22 cellular contexts compared by ENCODE assay signal in the genomic region with DNA sequence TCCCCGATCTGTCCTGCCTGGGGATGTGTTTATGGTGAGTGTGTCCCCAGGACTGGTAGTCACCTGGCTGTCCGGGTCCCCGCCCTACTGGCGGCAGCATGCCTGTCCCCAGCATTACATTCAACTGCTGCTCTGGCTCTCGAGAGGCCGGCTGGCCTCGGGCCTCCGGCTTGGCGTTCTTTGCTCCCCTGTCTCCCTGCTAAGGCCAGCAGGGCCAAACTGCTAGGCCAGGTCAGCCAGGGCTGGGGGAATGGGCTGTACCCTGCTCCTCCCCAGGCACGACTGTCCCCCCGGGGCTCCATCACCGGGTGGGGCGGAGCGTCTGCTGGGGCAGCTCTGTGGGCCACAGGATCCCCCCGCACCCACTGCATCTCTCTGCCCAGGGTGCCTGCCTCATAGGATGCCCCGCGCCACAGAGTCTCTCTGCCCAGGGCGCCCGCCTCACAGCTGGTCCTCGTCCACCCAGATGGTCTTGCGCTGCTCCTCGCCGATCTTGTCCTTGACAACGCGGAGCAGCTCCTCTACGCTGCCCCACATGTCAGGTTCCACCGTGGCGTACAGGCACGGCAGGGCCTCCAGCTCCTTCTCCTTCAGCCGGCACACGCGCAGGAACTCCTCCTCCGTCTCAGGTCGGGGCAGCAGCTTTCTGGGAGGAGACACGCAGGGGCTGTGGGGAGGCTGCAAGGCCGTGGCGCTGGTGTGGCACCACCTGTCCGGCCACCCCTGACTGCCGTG.
DNase-seq lines count a peak whose midpoint lies in the region; ATAC-seq, FAIRE-seq and TF ChIP-seq lines count a peak whose summit lies in the region.
"Had no signal": no experiment of that assay in that cellular context is flagged by ENCODE, and none has a peak within 500 bp of the region (broad histone marks: within the 10 kb centered on the region; RNA-seq: fewer than 3 reads in every experiment).

No MANE protein-coding gene starts in this region.

- H3K27ac Mint-ChIP-seq in naive thymus-derived CD4-positive, alpha-beta T cell, result peak overlapping the region in 2 of 9 donors; percentile 43 to 52
- H3K27ac Mint-ChIP-seq: GM23338 had no signal

- H3K9me3 ChIP-seq in Panc1 (ENCODE audit: control insufficient read depth, insufficient read depth, low read depth, low read length) (no peaks in the 10 kb centered on the region), kidney (ENCODE audit: control insufficient read depth in 1 of 2, low read length in 2 of 2) (peaks cover 0 to 6% of the 10 kb centered on the region in 2 donors)
- peaks cover 0 to 11% (median 0%) of the 10 kb centered on the region in 3 experiments for H3K9me3 ChIP-seq in naive thymus-derived CD4-positive, alpha-beta T cell (ENCODE audit: control insufficient read depth in 2 of 3, low read length in 3 of 3)
- H3K9me3 ChIP-seq: A549 had no signal

- no peaks in the 10 kb centered on the region for H3K27me3 Mint-ChIP-seq in naive thymus-derived CD4-positive, alpha-beta T cell

- ATAC-seq in Right ventricle myocardium inferior (no peak), Panc1 (peak; percentile 29; the same call in 1 of the 2 replicates), GM19023 (IDR thresholded peaks at IDR 0.05; ENCODE audit: unreplicated experiment) (no peak)
- no peak for ATAC-seq in naive thymus-derived CD4-positive, alpha-beta T cell
- ATAC-seq: A549, GM23338, HCT116, PC-3 had no signal

- H3K4me3 ChIP-seq in Panc1 (ENCODE audit: low read depth in 2 of 2, low read length in 2 of 2) (no peak overlapping the region), kidney (ENCODE audit: low read length in 2 of 2) (no peak overlapping the region)
- no peak overlapping the region for H3K4me3 ChIP-seq in naive thymus-derived CD4-positive, alpha-beta T cell (ENCODE audit: low read length)
- H3K4me3 ChIP-seq: A549, GM23338 had no signal

- CTCF ChIA-PET in Panc1 (lab: Charles Lee), result interaction anchor here (0.7 kb wide), 1 partner anchor 18 kb away, joined by 3 read pairs; no protein-coding TSS in a partner anchor
- CTCF ChIA-PET in naive thymus-derived CD4-positive, alpha-beta T cell (lab: Charles Lee), result no interaction called here

- intact Hi-C loops in Right ventricle myocardium inferior (cut with DNase I) (no loop called here), cardiac septum (cut with DNase I) (no loop called here), Panc1 (cut with micrococcal nuclease; ENCODE audit: unreplicated experiment) (no loop called here), kidney (cut with DNase I) (no loop called here)
- intact Hi-C loops in naive thymus-derived CD4-positive, alpha-beta T cell (cut with micrococcal nuclease), result no loop called here

- in situ Hi-C loops in Panc1 (cut with HindIII; ENCODE audit: low pct_unique_long_range_greater_than_20kb, low sequenced_read_pairs), result no loop called here

- POLR2A ChIA-PET in Panc1 (lab: Charles Lee), result no interaction called here
- POLR2A ChIA-PET in naive thymus-derived CD4-positive, alpha-beta T cell (lab: Charles Lee), result no interaction called here

- peaks cover 0 to 34% (median 2%) of the 10 kb centered on the region in 7 donors for H3K4me1 Mint-ChIP-seq in naive thymus-derived CD4-positive, alpha-beta T cell
- H3K4me1 Mint-ChIP-seq: GM23338 had no signal

- H3K9me3 Mint-ChIP-seq in naive thymus-derived CD4-positive, alpha-beta T cell, result peaks cover 0 to 8% (median 0%) of the 10 kb centered on the region in 11 donors

- H3K27ac ChIP-seq in Panc1 (ENCODE audit: low read length), result no peak overlapping the region
- no peak overlapping the region for H3K27ac ChIP-seq in kidney (ENCODE audit: low read depth in 2 of 2, low read length in 2 of 2)
- H3K27ac ChIP-seq in naive thymus-derived CD4-positive, alpha-beta T cell (ENCODE audit: low read depth, low read length), result no peak overlapping the region
- H3K27ac ChIP-seq: A549, C4-2B, KMS-11 had no signal

- peaks cover 15 to 66% (median 43%) of the 10 kb centered on the region in 5 donors for H3K36me3 Mint-ChIP-seq in naive thymus-derived CD4-positive, alpha-beta T cell

- no peak for FAIRE-seq in kidney (lab: Jason Lieb, UNC)
- FAIRE-seq in urothelium cell line (lab: Jason Lieb, UNC), result peak; percentile 93
- FAIRE-seq: A549, GM12891, GM18507 had no signal

- H3K27me3 ChIP-seq in Panc1 (ENCODE audit: control insufficient read depth, insufficient read depth, low read length), result no peaks in the 10 kb centered on the region
- H3K27me3 ChIP-seq in naive thymus-derived CD4-positive, alpha-beta T cell (ENCODE audit: control insufficient read depth in 2 of 2, insufficient read depth in 2 of 2, low read length in 2 of 2), result no peaks in the 10 kb centered on the region

- DNase-seq in Right ventricle myocardium inferior (ENCODE audit: missing footprints), result peak; percentile 55
- DNase-seq in cardiac septum (ENCODE audit: low spot score), result no peak
- no peak for DNase-seq in Panc1 (ENCODE audit: low read depth, low spot score)
- DNase-seq in kidney, result peak; percentile 68
- no peak for DNase-seq in urothelium cell line (ENCODE audit: low spot score)
- no peak for DNase-seq in naive thymus-derived CD4-positive, alpha-beta T cell
- DNase-seq: DMS 273 treated with DMSO at 0.1 percent for 48 hours, GF-D8, NCI-H1436, NCI-H2029, NCI-H2171, NCI-H446, NCI-H748 treated with DMSO at 0.1 percent for 48 hours, PC-3 had no signal

- no peak overlapping the region for H3K4me3 Mint-ChIP-seq in naive thymus-derived CD4-positive, alpha-beta T cell
- H3K4me3 Mint-ChIP-seq: GM23338 had no signal

- H3K36me3 ChIP-seq in Panc1 (ENCODE audit: control insufficient read depth, insufficient read depth, low read length) (no peaks in the 10 kb centered on the region), kidney (ENCODE audit: control insufficient read depth in 1 of 2, insufficient read depth in 2 of 2, low read length in 2 of 2) (no peaks in the 10 kb centered on the region)
- peaks cover 0 to 85% (median 25%) of the 10 kb centered on the region in 3 experiments for H3K36me3 ChIP-seq in naive thymus-derived CD4-positive, alpha-beta T cell (ENCODE audit: control insufficient read depth in 2 of 3, insufficient read depth in 3 of 3, low read length in 3 of 3)

- H3K9ac ChIP-seq in kidney (ENCODE audit: low read length in 2 of 2), result no peak overlapping the region
- H3K9ac ChIP-seq: KMS-11 had no signal

- H3K4me1 ChIP-seq in Panc1 (ENCODE audit: control insufficient read depth, insufficient read depth, low read length), result no peaks in the 10 kb centered on the region
- no peaks in the 10 kb centered on the region for H3K4me1 ChIP-seq in kidney (ENCODE audit: control insufficient read depth in 1 of 2, insufficient read depth in 1 of 2, low read depth in 1 of 2, low read length in 2 of 2)
- peaks cover 0 to 18% of the 10 kb centered on the region in 2 donors for H3K4me1 ChIP-seq in naive thymus-derived CD4-positive, alpha-beta T cell (ENCODE audit: control insufficient read depth in 2 of 2, insufficient read depth in 2 of 2, low read length in 2 of 2)
- H3K4me1 ChIP-seq: A549 had no signal

- no TSS peak for BruUV-seq in Panc1 (replicated peaks; lab: Mats Ljungman, UMichigan)

- TF ChIP-seq CTCF in Panc1 (IDR thresholded peaks at IDR 0.05) (no peak), kidney (IDR thresholded peaks at IDR 0.05; ENCODE audit: borderline replicate concordance, extremely low read depth, insufficient read depth) (no peak)

Comparison
In these comparisons a context has a peak if more than half of its experiments do, and no peak if none do; other contexts are left out.
1. DNase-seq: peak in Right ventricle myocardium inferior (single experiment) and kidney (single experiment); none in cardiac septum (single experiment), Panc1 (single experiment), urothelium cell line (single experiment) and naive thymus-derived CD4-positive, alpha-beta T cell (0 of 9).